ENCODE assay signal across 7 cellular contexts in genomic region chr7:74656421-74656910, GRCh38.
DNase-seq lines count a peak whose midpoint lies in the region; ATAC-seq and TF ChIP-seq lines count a peak whose summit lies in the region.

No MANE protein-coding gene starts in this region.

- peak overlapping the region; percentile 95 to 98 for H3K4me3 Mint-ChIP-seq in effector memory CD8-positive, alpha-beta T cell

- H3K4me1 Mint-ChIP-seq in effector memory CD8-positive, alpha-beta T cell (ENCODE audit: low read depth in 2 of 2): peaks cover 30 to 40% of the 10 kb centered on the region in 2 donors

- ATAC-seq in effector memory CD8-positive, alpha-beta T cell (replicated peaks): no peak
- ATAC-seq in GM19452 (IDR thresholded peaks at IDR 0.05; ENCODE audit: unreplicated experiment): no peak

- H3K27me3 Mint-ChIP-seq in effector memory CD8-positive, alpha-beta T cell: no peaks in the 10 kb centered on the region

- TF ChIP-seq CTCF in GM13976 (IDR thresholded peaks at IDR 0.05; ENCODE audit: borderline replicate concordance, control extremely low read depth, extremely low read depth, insufficient read depth, missing control alignments): peak; percentile 54

- DNase-seq in GM13976 (ENCODE audit: low spot score) (no peak), NCI-H345 (lab: John Stamatoyannopoulos, UW) (peak; percentile 37), midbrain (lab: John Stamatoyannopoulos, UW) (peak; percentile 72)
- peak; percentile 27 to 49 for DNase-seq in activated CD8-positive, alpha-beta memory T cell treated with anti-CD3 and anti-CD28 coated beads for 1 hour (ENCODE audit: extremely low read depth in 1 of 2, low read depth in 1 of 2)
- peak in 2 of 3 experiments; percentile 8 to 13 for DNase-seq in effector memory CD8-positive, alpha-beta T cell
- peak; percentile 36 to 49 for DNase-seq in stimulated activated CD8-positive, alpha-beta memory T cell treated with anti-CD3 and anti-CD28 coated beads, Interleukin-4, amount 100 ng/mL, for 1 hour (ENCODE audit: low read depth in 2 of 2, low spot score in 1 of 2)

- H3K36me3 Mint-ChIP-seq in effector memory CD8-positive, alpha-beta T cell (ENCODE audit: insufficient read depth): peaks cover 37% of the 10 kb centered on the region

- in situ Hi-C loops in GM13976 (cut with MboI; ENCODE audit: low sequenced_read_pairs, unreplicated experiment): no loop called here

- H3K9me3 Mint-ChIP-seq in effector memory CD8-positive, alpha-beta T cell: no peaks in the 10 kb centered on the region

- H3K27ac Mint-ChIP-seq in effector memory CD8-positive, alpha-beta T cell: peak overlapping the region; percentile 92 to 98
